Comparison of ENCODE assay signal across 23 cellular contexts in genomic region chr7:132857703-132858102, GRCh38.
"Had no signal": no experiment of that assay in that cellular context is flagged by ENCODE, and none has a peak within 500 bp of the region (broad histone marks: within the 10 kb centered on the region; RNA-seq: fewer than 3 reads in every experiment).

No MANE protein-coding gene starts in this region.

- H3K36me3 ChIP-seq: MG63 had no signal

- H3K27me3 ChIP-seq: MG63 had no signal

- ATAC-seq: HepG2 had no signal

- H3K4me3 ChIP-seq: MG63 had no signal

- H3K4me2 ChIP-seq: SK-N-SH had no signal

- H3K9ac ChIP-seq: SK-N-SH had no signal

- DNase-seq: IMR-90, Karpas-422, KG1, MG63, NCI-H1092, NCI-H1105 treated with DMSO at 0.1 percent for 48 hours, NCI-H1417 treated with DMSO at 0.1 percent for 48 hours, NCI-H146, NCI-H1694 treated with DMSO at 0.1 percent for 48 hours, NCI-H1930, NCI-H2081, NCI-H2107, NCI-H226, NCI-H446, NCI-H510A, NCI-H524 treated with DMSO at 0.1 percent for 48 hours, NCI-H69, NCI-H774, Right ventricle myocardium superior, RPMI8226, SK-N-SH, SW 1271 had no signal
